Comparison of ENCODE assay signal across 9 cellular contexts in the genomic region with DNA sequence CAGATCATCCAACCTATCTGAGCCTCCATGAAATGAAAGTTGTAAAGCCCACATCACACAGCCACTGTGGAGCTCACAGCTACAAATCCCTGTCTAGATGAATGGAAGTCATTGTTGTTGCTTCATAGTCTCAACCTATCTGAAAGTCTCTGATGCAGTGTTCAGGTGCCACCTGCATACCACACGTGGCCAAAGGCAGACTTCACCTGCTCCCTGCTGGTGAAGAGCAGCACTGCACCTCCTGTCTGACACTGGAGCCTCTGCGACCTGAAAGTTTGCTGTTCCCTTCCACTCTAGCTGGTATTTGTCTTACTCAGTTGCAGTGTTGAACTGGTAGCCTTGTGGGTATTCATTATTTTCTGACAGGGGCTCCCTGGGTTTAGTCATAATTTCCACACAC. TPM values are rescaled to one million over a fixed set of nuclear protein-coding genes. Genes with fewer than 3 reads are reported as not detected.
DNase-seq lines count a peak whose midpoint lies in the region; ATAC-seq and TF ChIP-seq lines count a peak whose summit lies in the region.
"Had no signal": no experiment of that assay in that cellular context is flagged by ENCODE, and none has a peak within 500 bp of the region (broad histone marks: within the 10 kb centered on the region; RNA-seq: fewer than 3 reads in every experiment).

No MANE protein-coding gene starts in this region.

- H3K27me3 ChIP-seq in GM06990 (replicated peaks; ENCODE audit: control insufficient read depth, insufficient read depth, low read length) (no peaks in the 10 kb centered on the region; the same call in 1 of the 2 replicates), lower lobe of right lung (ENCODE audit: low read depth) (peaks cover 4% of the 10 kb centered on the region)

- H3K4me3 ChIP-seq in GM06990 (replicated peaks; ENCODE audit: low read depth, low read length), result no peak overlapping the region
- H3K4me3 ChIP-seq in lower lobe of right lung, result no peak overlapping the region
- H3K4me3 ChIP-seq: SJSA1 had no signal

- ATAC-seq in GM21529 (IDR thresholded peaks at IDR 0.05; ENCODE audit: unreplicated experiment), result peak; percentile 65
- peak; percentile 67 to 79 for ATAC-seq in activated naive CD4-positive, alpha-beta T cell treated with anti-CD3 and anti-CD28 coated beads, Interleukin-2, amount 50 U/mL, for 72 hours
- peak; percentile 43 to 52 for ATAC-seq in lower lobe of right lung
- ATAC-seq in GM18505 (IDR thresholded peaks at IDR 0.05; ENCODE audit: unreplicated experiment), result no peak

- TF ChIP-seq CTCF in GM06990 (IDR thresholded peaks at IDR 0.05; ENCODE audit: insufficient read depth, low read length, poor library complexity, severe bottlenecking), result peak; percentile 87
- TF ChIP-seq CTCF in lower lobe of right lung (IDR thresholded peaks at IDR 0.05), result peak; percentile 60

- no peaks in the 10 kb centered on the region for H3K36me3 ChIP-seq in GM06990 (ENCODE audit: control insufficient read depth, insufficient read depth, low read length)
- H3K36me3 ChIP-seq in lower lobe of right lung, result no peaks in the 10 kb centered on the region
- H3K36me3 ChIP-seq: SJSA1 had no signal

- no peaks in the 10 kb centered on the region for H3K4me1 ChIP-seq in lower lobe of right lung
- H3K4me1 ChIP-seq: SJSA1 had no signal

- H3K27ac ChIP-seq in lower lobe of right lung, result no peak overlapping the region
- H3K27ac ChIP-seq: SJSA1 had no signal

- H3K9me3 Mint-ChIP-seq in activated naive CD4-positive, alpha-beta T cell treated with anti-CD3 and anti-CD28 coated beads, Interleukin-2, amount 50 U/mL, for 72 hours, result no peaks in the 10 kb centered on the region

- H3K9me3 ChIP-seq in lower lobe of right lung, result no peaks in the 10 kb centered on the region
- H3K9me3 ChIP-seq: SJSA1 had no signal

- TF ChIP-seq POLR2A in GM18505 (IDR thresholded peaks at IDR 0.05; ENCODE audit: borderline replicate concordance, extremely low read depth, insufficient read depth, insufficient read length), result no peak

- no peaks in the 10 kb centered on the region for H3K36me3 Mint-ChIP-seq in activated naive CD4-positive, alpha-beta T cell treated with anti-CD3 and anti-CD28 coated beads, Interleukin-2, amount 50 U/mL, for 72 hours

- no peak overlapping the region for H3K27ac Mint-ChIP-seq in activated naive CD4-positive, alpha-beta T cell treated with anti-CD3 and anti-CD28 coated beads, Interleukin-2, amount 50 U/mL, for 72 hours

- intact Hi-C loops in lower lobe of right lung (cut with DNase I), result no loop called here

- DNase-seq in GM06990 (ENCODE audit: extremely low read depth, insufficient read length) (no peak), NCI-H345 treated with DMSO at 0.1 percent for 48 hours (lab: John Stamatoyannopoulos, UW; ENCODE audit: unreplicated experiment) (peak; percentile 22), lower lobe of right lung (no peak), anterior cingulate cortex (lab: John Stamatoyannopoulos, UW) (no peak), epidermal melanocyte (ENCODE audit: insufficient read length, low spot score) (no peak)
- peak in 1 of 2 donors; percentile 54 for DNase-seq in activated naive CD4-positive, alpha-beta T cell treated with anti-CD3 and anti-CD28 coated beads, Interleukin-2, amount 50 U/mL, for 72 hours (ENCODE audit: low spot score in 2 of 2)

RNA-seq across cellular contexts. Expression of gene LORICRIN, which starts 18.4 kb away (rescaled TPM):
- not detected for total RNA-seq in activated naive CD4-positive, alpha-beta T cell treated with anti-CD3 and anti-CD28 coated beads, Interleukin-2, amount 50 U/mL, for 72 hours
- not detected for total RNA-seq in lower lobe of right lung
- total RNA-seq: SJSA1 had no signal

RNA-seq across cellular contexts. Expression of gene PGLYRP3, which starts 34.9 kb away (rescaled TPM):
- not detected for total RNA-seq in activated naive CD4-positive, alpha-beta T cell treated with anti-CD3 and anti-CD28 coated beads, Interleukin-2, amount 50 U/mL, for 72 hours
- not detected for total RNA-seq in lower lobe of right lung
- total RNA-seq: SJSA1 had no signal
